ENCODE assay signal across 34 cellular contexts in the genomic region with DNA sequence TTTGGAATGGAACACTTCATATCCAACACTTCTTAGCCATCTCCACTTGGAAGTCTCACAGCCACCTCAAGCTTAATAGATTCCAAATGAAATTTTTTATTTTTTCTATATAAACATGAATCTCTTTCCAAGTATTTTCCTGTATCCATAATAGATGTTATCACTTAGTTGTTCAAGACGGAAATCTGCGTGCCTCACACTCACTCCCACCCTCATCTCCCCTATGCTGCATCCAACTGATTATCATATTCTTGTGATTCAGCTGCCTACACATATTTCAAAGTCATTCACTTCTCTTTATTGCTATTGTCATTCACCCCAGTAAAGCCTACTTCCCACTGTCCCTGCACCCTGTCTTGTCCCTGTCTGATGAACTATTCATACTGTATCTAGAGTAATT.
"Had no signal": no experiment of that assay in that cellular context is flagged by ENCODE, and none has a peak within 500 bp of the region (broad histone marks: within the 10 kb centered on the region; RNA-seq: fewer than 3 reads in every experiment).

No MANE protein-coding gene starts in this region.

- H3K4me2 ChIP-seq: KMS-11 had no signal

- DNase-seq: Karpas-422, Kasumi-1, MG63, MM.1S, NCI-H1048, NCI-H1092, NCI-H1092 treated with DMSO at 0.1 percent for 48 hours, NCI-H1105, NCI-H1105 treated with DMSO at 0.1 percent for 48 hours, NCI-H1417, NCI-H1417 treated with DMSO at 0.1 percent for 48 hours, NCI-H1436, NCI-H1436 treated with DMSO at 0.1 percent for 48 hours, NCI-H146, NCI-H1694, NCI-H1694 treated with DMSO at 0.1 percent for 48 hours, NCI-H187, NCI-H187 treated with DMSO at 0.1 percent for 48 hours, NCI-H1930, NCI-H2029, NCI-H2029 treated with DMSO at 0.1 percent for 48 hours, NCI-H2081, NCI-H2081 treated with DMSO at 0.1 percent for 48 hours, NCI-H2107, NCI-H2171, NCI-H2171 treated with DMSO at 0.1 percent for 48 hours, NCI-H2227 treated with DMSO at 0.1 percent for 48 hours, NCI-H226, NCI-H345, NCI-H446, NCI-H446 treated with DMSO at 0.1 percent for 48 hours, NCI-H510A, NCI-H510A treated with DMSO at 0.1 percent for 48 hours had no signal

- H3K9me3 ChIP-seq: MG63 had no signal

- H3K4me3 ChIP-seq: MG63 had no signal

- H3K27me3 ChIP-seq: MG63 had no signal

- H3K27ac ChIP-seq: KMS-11 had no signal

- H3K9ac ChIP-seq: KMS-11 had no signal

- H3K36me3 ChIP-seq: MG63 had no signal
